ENCODE assay signal across 8 cellular contexts in the genomic region with DNA sequence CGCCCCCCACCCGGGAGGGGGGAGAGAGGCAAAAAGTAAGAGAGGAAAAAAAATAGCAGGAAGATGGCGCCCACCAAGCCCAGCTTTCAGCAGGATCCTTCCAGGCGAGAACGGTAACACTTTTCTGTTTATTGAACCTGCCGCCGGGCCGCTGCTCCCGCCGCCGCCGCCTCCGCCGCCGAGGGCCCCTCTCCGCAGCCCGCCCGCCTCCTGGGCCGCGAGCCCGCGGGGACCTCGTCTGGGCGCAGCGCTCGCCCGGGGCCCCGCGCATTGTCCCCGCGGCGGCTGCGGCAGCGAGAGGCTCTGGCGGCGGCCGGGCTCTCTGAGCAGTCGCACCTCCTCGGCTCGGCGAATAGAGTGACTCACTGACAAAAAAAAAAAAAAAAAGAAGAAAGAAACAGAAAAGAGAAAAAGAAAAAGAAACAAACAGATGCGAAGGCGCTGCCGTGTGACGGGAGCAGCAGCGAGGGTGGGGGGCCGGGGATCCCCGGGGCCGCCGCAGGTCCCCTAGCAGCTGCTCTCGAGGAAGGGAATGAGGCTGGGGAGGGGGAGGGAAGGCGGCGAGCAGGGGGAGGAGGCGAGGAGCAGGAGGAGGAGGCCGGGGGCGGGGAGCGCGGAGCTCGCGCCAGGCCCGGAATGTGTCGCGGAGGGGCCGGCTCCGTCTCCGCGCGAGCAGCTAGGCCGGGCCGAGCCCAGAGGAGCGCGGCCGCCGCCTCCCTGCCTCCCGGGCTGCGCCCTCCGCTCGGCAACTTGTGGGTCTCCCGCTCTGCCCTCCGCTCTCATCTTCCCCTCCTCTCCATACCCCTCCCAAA. TPM values are rescaled to one million over a fixed set of nuclear protein-coding genes. Genes with fewer than 3 reads are reported as not detected.
DNase-seq lines count a peak whose midpoint lies in the region; TF ChIP-seq lines count a peak whose summit lies in the region.

No MANE protein-coding gene starts in this region.

- H3K27ac ChIP-seq in tibial nerve, result peak overlapping the region; percentile 58 to 94 (median 80)

- TF ChIP-seq EP300 in tibial nerve (IDR thresholded peaks at IDR 0.05), result peak in 1 of 2 donors; percentile 48

- no peaks in the 10 kb centered on the region for H3K9me3 ChIP-seq in mucosa of stomach (ENCODE audit: control insufficient read depth, low read length)
- no peaks in the 10 kb centered on the region for H3K9me3 ChIP-seq in tibial nerve

- no peaks in the 10 kb centered on the region for H3K4me1 ChIP-seq in mucosa of stomach (ENCODE audit: control insufficient read depth, insufficient read depth, low read length)
- H3K4me1 ChIP-seq in tibial nerve, result peaks cover 0 to 24% (median 5%) of the 10 kb centered on the region in 4 donors

- TF ChIP-seq POLR2A in tibial nerve (IDR thresholded peaks at IDR 0.05), result peak in 1 of 2 donors; percentile 20

- H3K9ac ChIP-seq in mucosa of stomach (ENCODE audit: low read length), result peak overlapping the region; percentile 55

- H3K4me3 ChIP-seq in WI38 (ENCODE audit: low read depth, low read length) (peak overlapping the region; percentile 52), mucosa of stomach (ENCODE audit: low read length) (no peak overlapping the region), tibial nerve (peak overlapping the region; percentile 52 to 85 (median 66))

- peak; percentile 36 for DNase-seq in activated CD4-positive, alpha-beta T cell treated with anti-CD3 and anti-CD28 coated beads for 48 hours
- no peak for DNase-seq in activated CD4-positive, alpha-beta T cell treated with anti-CD3 and anti-CD28 coated beads for 1 hour
- DNase-seq in Kasumi-1 (lab: John Stamatoyannopoulos, UW) (peak; percentile 69 to 70), fibroblast of gingiva (ENCODE audit: low read depth) (peak; percentile 78), tibial nerve (ENCODE audit: low spot score in 2 of 2) (peak; percentile 55 to 75), HPDE6-E6E7 (ENCODE audit: extremely low spot score) (no peak)

- H3K36me3 ChIP-seq in mucosa of stomach (ENCODE audit: control insufficient read depth, insufficient read depth, low read length) (no peaks in the 10 kb centered on the region), tibial nerve (no peaks in the 10 kb centered on the region)

- TF ChIP-seq CTCF in WI38 (IDR thresholded peaks at IDR 0.05; ENCODE audit: low read depth, low read length) (no peak), tibial nerve (IDR thresholded peaks at IDR 0.05) (no peak)

- WGBS in tibial nerve, 2 donors, result 0 to 1% methylated on average over 78 to 79 of the region's 80 CpGs

- H3K27me3 ChIP-seq in mucosa of stomach (ENCODE audit: control insufficient read depth, insufficient read depth, low read length), result peaks cover 52% of the 10 kb centered on the region
- peaks cover 0 to 24% of the 10 kb centered on the region in 2 donors for H3K27me3 ChIP-seq in tibial nerve

RNA-seq across cellular contexts. Expression of gene NPAS3, which starts 0.8 kb away (rescaled TPM):
- 10 to 100 TPM in 1 of 4 donors, 1 to 10 TPM in 3; 1.5 to 12.3 (median 3.4) TPM for total RNA-seq in tibial nerve

Comparison
In these comparisons a context has a peak if more than half of its experiments do, and no peak if none do; other contexts are left out.
1. DNase-seq: peak in activated CD4-positive, alpha-beta T cell treated with anti-CD3 and anti-CD28 coated beads for 48 hours (single experiment), Kasumi-1 (2 of 2), fibroblast of gingiva (single experiment) and tibial nerve (2 of 2); none in activated CD4-positive, alpha-beta T cell treated with anti-CD3 and anti-CD28 coated beads for 1 hour (single experiment) and HPDE6-E6E7 (single experiment).